8 cellular contexts compared by ENCODE assay signal in genomic region chr22:50342651-50343540, GRCh38. TPM values are rescaled to one million over a fixed set of nuclear protein-coding genes. Genes with fewer than 3 reads are reported as not detected.
A peak's percentile ranks its signal among the peaks of the same experiment; 100 is the strongest.
DNase-seq lines count a peak whose midpoint lies in the region; ATAC-seq and TF ChIP-seq lines count a peak whose summit lies in the region.

A gene with protein sequence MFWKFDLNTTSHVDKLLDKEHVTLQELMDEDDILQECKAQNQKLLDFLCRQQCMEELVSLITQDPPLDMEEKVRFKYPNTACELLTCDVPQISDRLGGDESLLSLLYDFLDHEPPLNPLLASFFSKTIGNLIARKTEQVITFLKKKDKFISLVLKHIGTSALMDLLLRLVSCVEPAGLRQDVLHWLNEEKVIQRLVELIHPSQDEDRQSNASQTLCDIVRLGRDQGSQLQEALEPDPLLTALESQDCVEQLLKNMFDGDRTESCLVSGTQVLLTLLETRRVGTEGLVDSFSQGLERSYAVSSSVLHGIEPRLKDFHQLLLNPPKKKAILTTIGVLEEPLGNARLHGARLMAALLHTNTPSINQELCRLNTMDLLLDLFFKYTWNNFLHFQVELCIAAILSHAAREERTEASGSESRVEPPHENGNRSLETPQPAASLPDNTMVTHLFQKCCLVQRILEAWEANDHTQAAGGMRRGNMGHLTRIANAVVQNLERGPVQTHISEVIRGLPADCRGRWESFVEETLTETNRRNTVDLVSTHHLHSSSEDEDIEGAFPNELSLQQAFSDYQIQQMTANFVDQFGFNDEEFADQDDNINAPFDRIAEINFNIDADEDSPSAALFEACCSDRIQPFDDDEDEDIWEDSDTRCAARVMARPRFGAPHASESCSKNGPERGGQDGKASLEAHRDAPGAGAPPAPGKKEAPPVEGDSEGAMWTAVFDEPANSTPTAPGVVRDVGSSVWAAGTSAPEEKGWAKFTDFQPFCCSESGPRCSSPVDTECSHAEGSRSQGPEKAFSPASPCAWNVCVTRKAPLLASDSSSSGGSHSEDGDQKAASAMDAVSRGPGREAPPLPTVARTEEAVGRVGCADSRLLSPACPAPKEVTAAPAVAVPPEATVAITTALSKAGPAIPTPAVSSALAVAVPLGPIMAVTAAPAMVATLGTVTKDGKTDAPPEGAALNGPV (plus strand): TSS chr22:50343327. CDS start chr22:50393909, 50,582 bp downstream.

- in situ Hi-C loops in ACHN (cut with HindIII; ENCODE audit: low pct_ligation_motif_present, low pct_unique_long_range_greater_than_20kb, low sequenced_read_pairs) = no loop called here

- H3K36me3 ChIP-seq in mucosa of descending colon (ENCODE audit: low read depth) = no peaks in the 10 kb centered on the region

- TF ChIP-seq CTCF in mucosa of descending colon (IDR thresholded peaks at IDR 0.05) = no peak

- no peaks in the 10 kb centered on the region for H3K9me3 ChIP-seq in mucosa of descending colon

- peak within 1 kb of the TSS; percentile 77 for H3K4me3 ChIP-seq in mucosa of descending colon

- peaks cover 9% of the 10 kb centered on the region for H3K4me1 ChIP-seq in mucosa of descending colon (ENCODE audit: low read depth)

- peak; percentile 65 for ATAC-seq in GM18867 (IDR thresholded peaks at IDR 0.05; ENCODE audit: unreplicated experiment)
- peak; percentile 54 for ATAC-seq in HG03097 (IDR thresholded peaks at IDR 0.05; ENCODE audit: low FRiP score, unreplicated experiment)
- ATAC-seq in mucosa of descending colon = peak; percentile 94

- DNase-seq in ACHN (peak; percentile 68), NOMO-1 treated with DMSO at 0.1 percent for 48 hours (lab: John Stamatoyannopoulos, UW; ENCODE audit: unreplicated experiment) (peak; percentile 34), epidermal melanocyte (ENCODE audit: insufficient read length, low spot score) (peak; percentile 42), mucosa of descending colon (peak; percentile 90 to 93 (median 91))
- peak; percentile 98 for DNase-seq in activated CD8-positive, alpha-beta memory T cell treated with anti-CD3 and anti-CD28 coated beads, Interleukin-2, amount 50 U/mL, for 48 hours
- DNase-seq in stimulated activated CD8-positive, alpha-beta memory T cell treated with anti-CD3 and anti-CD28 coated beads, Interleukin-4, amount 100 ng/mL, for 1 hour (ENCODE audit: low read depth in 2 of 2, low spot score in 1 of 2) = peak; percentile 74 to 77

- intact Hi-C loops in mucosa of descending colon (cut with DNase I, micrococcal nuclease) = loop anchor here in 1 of 2 donors (5.0 kb wide), 1 partner anchor 91 kb away; the partner anchor contains the start of gene HDAC10

RNA-seq across cellular contexts. Expression of the gene that starts here (rescaled TPM):
- 10 to 100 TPM; 54.3 to 61.7 (median 58.8) TPM for total RNA-seq in mucosa of descending colon

Comparison
In these comparisons a context has a peak if more than half of its experiments do, and no peak if none do; other contexts are left out.
1. Peak in every context shown above with its lines: DNase-seq, ATAC-seq and H3K4me3 ChIP-seq.
2. DNase-seq: peak in every context shown above with its lines; median percentile 98 in activated CD8-positive, alpha-beta memory T cell treated with anti-CD3 and anti-CD28 coated beads, Interleukin-2, amount 50 U/mL, for 48 hours; 91 in mucosa of descending colon; 76 in stimulated activated CD8-positive, alpha-beta memory T cell treated with anti-CD3 and anti-CD28 coated beads, Interleukin-4, amount 100 ng/mL, for 1 hour; 68 in ACHN; 42 in epidermal melanocyte; 34 in NOMO-1 treated with DMSO at 0.1 percent for 48 hours.